In the genomic region with DNA sequence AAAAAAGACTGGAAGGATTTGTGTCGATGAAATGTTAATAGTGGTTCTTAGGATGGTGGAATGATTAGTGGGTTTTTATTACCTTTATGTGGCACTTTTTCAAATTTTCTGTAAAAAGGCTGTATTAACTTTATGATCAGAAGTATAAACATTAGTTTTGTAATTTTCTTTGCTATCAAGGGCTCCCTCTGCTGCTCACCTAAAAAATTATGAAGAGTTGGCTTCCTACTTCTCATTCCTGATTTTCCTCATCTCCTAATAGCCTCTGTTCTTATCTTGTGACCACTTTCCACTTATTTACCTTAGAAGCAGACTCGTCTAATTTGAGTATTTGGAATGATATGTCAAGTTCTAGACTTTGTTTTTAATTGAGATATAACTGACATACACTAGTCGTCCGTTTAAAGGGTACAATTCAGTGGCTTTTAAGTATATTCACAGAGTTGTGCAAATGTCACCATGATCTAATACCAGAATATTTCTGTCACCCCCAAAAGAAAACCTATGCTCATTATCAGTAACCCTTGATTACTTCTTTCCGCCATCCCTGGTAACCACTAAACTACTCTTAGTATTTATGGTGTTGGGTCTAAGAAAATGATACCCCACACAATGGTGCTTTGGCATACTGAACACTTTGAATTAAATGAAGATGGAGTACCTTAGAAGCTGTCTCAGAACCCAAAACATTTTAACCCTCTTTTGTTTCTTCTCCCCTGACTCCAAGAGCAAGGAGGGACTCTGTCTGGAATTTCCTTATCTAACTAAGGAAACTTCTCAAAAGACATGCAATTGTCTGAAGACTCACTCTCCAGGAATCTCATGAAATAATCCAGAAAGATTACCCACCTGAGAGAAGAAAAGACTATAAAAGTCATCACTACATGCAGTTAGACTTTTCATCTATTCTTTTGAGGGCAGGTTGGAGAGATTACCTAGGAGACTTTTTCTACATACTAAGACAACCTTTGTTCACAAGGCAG, we compare ENCODE assay signal across 9 cellular contexts.
DNase-seq lines count a peak whose midpoint lies in the region; ATAC-seq, FAIRE-seq and TF ChIP-seq lines count a peak whose summit lies in the region.
"Had no signal": no experiment of that assay in that cellular context is flagged by ENCODE, and none has a peak within 500 bp of the region (broad histone marks: within the 10 kb centered on the region; RNA-seq: fewer than 3 reads in every experiment).

No MANE protein-coding gene starts in this region.

- no peak overlapping the region for H4K91ac ChIP-seq in H9 (ENCODE audit: insufficient read length, low read depth, low read length)

- H2AFZ ChIP-seq in H9 (ENCODE audit: low read length), result no peak overlapping the region
- H2AFZ ChIP-seq in astrocyte (ENCODE audit: low read depth, low read length), result no peak overlapping the region

- H4K8ac ChIP-seq in H9 (replicated peaks; ENCODE audit: insufficient read length, low read depth, low read length), result no peak overlapping the region

- H3K27me3 ChIP-seq in BE2C, result no peaks in the 10 kb centered on the region
- H3K27me3 ChIP-seq in H9 (ENCODE audit: insufficient read depth, low read length), result no peaks in the 10 kb centered on the region
- no peaks in the 10 kb centered on the region for H3K27me3 ChIP-seq in astrocyte (ENCODE audit: insufficient read depth, low read length)
- no peaks in the 10 kb centered on the region for H3K27me3 ChIP-seq in lower lobe of right lung (ENCODE audit: low read depth)

- H3K4me2 ChIP-seq in H9 (ENCODE audit: insufficient read depth, insufficient read length, low read length), result no peak overlapping the region
- peak overlapping the region; percentile 29 for H3K4me2 ChIP-seq in astrocyte (ENCODE audit: low read length)

- H3K14ac ChIP-seq in H9 (ENCODE audit: insufficient read depth, low read length), result no peak overlapping the region

- H3K4me3 ChIP-seq in BE2C (ENCODE audit: low read depth, low read length), result no peak overlapping the region
- no peak overlapping the region for H3K4me3 ChIP-seq in astrocyte (ENCODE audit: insufficient read depth, low read depth, low read length)
- no peak overlapping the region for H3K4me3 ChIP-seq in lower lobe of right lung

- DNase-seq in BE2C (no peak), H9 (no peak), astrocyte (ENCODE audit: low read depth) (no peak), lower lobe of right lung (no peak), occipital lobe (lab: John Stamatoyannopoulos, UW) (no peak), T-helper 17 cell (no peak)
- DNase-seq in stimulated activated CD4-positive, alpha-beta T cell treated with anti-CD3 and anti-CD28 coated beads, Interleukin-15, amount 100 ng/mL, for 24 hours, result no peak
- DNase-seq: activated B cell treated with CpG ODN at 0.5 μM for 24 hours had no signal

- intact Hi-C loops in lower lobe of right lung (cut with DNase I), result loop anchor here (10.0 kb wide), 1 partner anchor 447 kb away; no protein-coding TSS in a partner anchor

- H3K56ac ChIP-seq in H9 (ENCODE audit: insufficient read length, low read depth, low read length), result no peak overlapping the region

- no peak overlapping the region for H3K27ac Mint-ChIP-seq in H9
- peak overlapping the region; percentile 64 for H3K27ac Mint-ChIP-seq in astrocyte (ENCODE audit: unreplicated experiment)
- no peak overlapping the region for H3K27ac Mint-ChIP-seq in T-helper 17 cell
- H3K27ac Mint-ChIP-seq: activated B cell treated with CpG ODN at 0.5 μM for 24 hours had no signal

- H3K23ac ChIP-seq in H9 (ENCODE audit: insufficient read length, low read depth, low read length), result no peak overlapping the region

- no peaks in the 10 kb centered on the region for H3K27me3 Mint-ChIP-seq in H9 (ENCODE audit: low read depth)
- no peaks in the 10 kb centered on the region for H3K27me3 Mint-ChIP-seq in astrocyte (ENCODE audit: low read depth, unreplicated experiment)
- no peaks in the 10 kb centered on the region for H3K27me3 Mint-ChIP-seq in T-helper 17 cell
- H3K27me3 Mint-ChIP-seq: activated B cell treated with CpG ODN at 0.5 μM for 24 hours had no signal

- H3K18ac ChIP-seq in H9 (ENCODE audit: insufficient read length, low read depth, low read length), result no peak overlapping the region

- WGBS in H9 (ENCODE audit: extremely low coverage, insufficient read length, low lambda C conversion rate), result no CpG with 5 or more reads among the region's 5 CpGs

- H4K20me1 ChIP-seq in H9 (ENCODE audit: control insufficient read depth, insufficient read depth, insufficient read length) (no peaks in the 10 kb centered on the region), astrocyte (ENCODE audit: insufficient read depth, low read length) (no peaks in the 10 kb centered on the region)

- H2AK5ac ChIP-seq in H9 (ENCODE audit: insufficient read length, low read length), result no peak overlapping the region

- H3K23me2 ChIP-seq in H9 (ENCODE audit: insufficient read length, low read depth, low read length, poor library complexity, severe bottlenecking), result no peaks in the 10 kb centered on the region

- H3K4me1 ChIP-seq in BE2C (peaks cover 14% of the 10 kb centered on the region), H9 (ENCODE audit: insufficient read depth, low read length) (peaks cover 4% of the 10 kb centered on the region; the same call in 1 of the 2 replicates), astrocyte (ENCODE audit: insufficient read depth, low read length) (peaks cover 28% of the 10 kb centered on the region), lower lobe of right lung (peaks cover 31% of the 10 kb centered on the region)

- no peak overlapping the region for H3K9ac ChIP-seq in H9 (ENCODE audit: extremely low read depth, insufficient read length, low read length)
- H3K9ac ChIP-seq in astrocyte (ENCODE audit: low read length), result no peak overlapping the region

- H3K4me1 Mint-ChIP-seq in H9, result peaks cover 18 to 20% of the 10 kb centered on the region in 2 experiments
- peaks cover 40% of the 10 kb centered on the region for H3K4me1 Mint-ChIP-seq in astrocyte (ENCODE audit: low read depth, unreplicated experiment)
- peaks cover 25% of the 10 kb centered on the region for H3K4me1 Mint-ChIP-seq in T-helper 17 cell

- no peak overlapping the region for H2BK20ac ChIP-seq in H9 (ENCODE audit: low read depth, low read length, poor library complexity, severe bottlenecking)

- no peak overlapping the region for H2BK5ac ChIP-seq in H9 (ENCODE audit: insufficient read length, low read length)

- H3K27ac ChIP-seq in H9 (ENCODE audit: insufficient read length, low read depth, low read length) (no peak overlapping the region), astrocyte (ENCODE audit: low read depth, low read length) (peak overlapping the region; percentile 43), lower lobe of right lung (no peak overlapping the region)

- no peak overlapping the region for H2BK12ac ChIP-seq in H9 (ENCODE audit: insufficient read length, low read depth, low read length)

- no peak overlapping the region for H4K5ac ChIP-seq in H9 (ENCODE audit: insufficient read length, low read depth, low read length)

- ATAC-seq in lower lobe of right lung (peak in 1 of 2 donors; percentile 46), GM18519 (IDR thresholded peaks at IDR 0.05; ENCODE audit: low FRiP score, unreplicated experiment) (no peak), T-helper 17 cell (no peak)

- H3K9me3 Mint-ChIP-seq in H9 (peaks cover 17 to 20% of the 10 kb centered on the region in 2 experiments), astrocyte (ENCODE audit: unreplicated experiment) (peaks cover 10% of the 10 kb centered on the region)

- TF ChIP-seq CTCF in BE2C (IDR thresholded peaks at IDR 0.05; ENCODE audit: low read depth, low read length) (peak; percentile 55), H9 (conservative IDR thresholded peaks at IDR 0.05) (peak; percentile 58; the same call in 2 of the 3 replicates), astrocyte (IDR thresholded peaks at IDR 0.05; ENCODE audit: insufficient read depth, low read depth, low read length) (peak; percentile 47), lower lobe of right lung (IDR thresholded peaks at IDR 0.05) (peak; percentile 59)

- H3K36me3 ChIP-seq in BE2C (no peaks in the 10 kb centered on the region), astrocyte (ENCODE audit: insufficient read depth, low read length) (no peaks in the 10 kb centered on the region), lower lobe of right lung (no peaks in the 10 kb centered on the region)

- H3K79me2 ChIP-seq in H9 (ENCODE audit: insufficient read depth, low read length), result no peaks in the 10 kb centered on the region
- H3K79me2 ChIP-seq in astrocyte (ENCODE audit: insufficient read depth, low read length), result no peaks in the 10 kb centered on the region

- H3K9me3 ChIP-seq in BE2C (no peaks in the 10 kb centered on the region; the same call in 1 of the 2 replicates), H9 (ENCODE audit: control insufficient read depth, low read depth, low read length) (no peaks in the 10 kb centered on the region), astrocyte (ENCODE audit: insufficient read depth, low read depth, low read length) (no peaks in the 10 kb centered on the region), lower lobe of right lung (peaks cover 14% of the 10 kb centered on the region), T-helper 17 cell (ENCODE audit: control insufficient read depth, low read length, poor library complexity, severe bottlenecking) (peaks cover 8% of the 10 kb centered on the region)

- H3K79me1 ChIP-seq in H9 (ENCODE audit: insufficient read depth, low read depth, low read length, poor library complexity, severe bottlenecking), result no peaks in the 10 kb centered on the region

- H3K36me3 Mint-ChIP-seq in H9 (ENCODE audit: insufficient read depth in 1 of 3, low read depth in 3 of 3) (peaks cover 18 to 19% (median 18%) of the 10 kb centered on the region in 3 experiments), astrocyte (ENCODE audit: low read depth, unreplicated experiment) (no peaks in the 10 kb centered on the region), T-helper 17 cell (ENCODE audit: low read depth) (no peaks in the 10 kb centered on the region)

- H3K4me3 Mint-ChIP-seq in H9, result no peak overlapping the region
- H3K4me3 Mint-ChIP-seq in astrocyte (ENCODE audit: unreplicated experiment), result no peak overlapping the region
- no peak overlapping the region for H3K4me3 Mint-ChIP-seq in T-helper 17 cell
- H3K4me3 Mint-ChIP-seq: activated B cell treated with CpG ODN at 0.5 μM for 24 hours had no signal

- H2BK120ac ChIP-seq in H9 (ENCODE audit: low read depth, low read length, poor library complexity, severe bottlenecking), result no peak overlapping the region

- no peak overlapping the region for H3T11ph ChIP-seq in H9 (ENCODE audit: low read length)

- FAIRE-seq in astrocyte (lab: Jason Lieb, UNC), result peak; percentile 68

- no peak overlapping the region for H2BK15ac ChIP-seq in H9 (ENCODE audit: low read depth, low read length)

- H3K4ac ChIP-seq in H9 (ENCODE audit: low read depth, low read length), result no peak overlapping the region
